Comparison of ENCODE assay signal across 2 cellular contexts in the genomic region with DNA sequence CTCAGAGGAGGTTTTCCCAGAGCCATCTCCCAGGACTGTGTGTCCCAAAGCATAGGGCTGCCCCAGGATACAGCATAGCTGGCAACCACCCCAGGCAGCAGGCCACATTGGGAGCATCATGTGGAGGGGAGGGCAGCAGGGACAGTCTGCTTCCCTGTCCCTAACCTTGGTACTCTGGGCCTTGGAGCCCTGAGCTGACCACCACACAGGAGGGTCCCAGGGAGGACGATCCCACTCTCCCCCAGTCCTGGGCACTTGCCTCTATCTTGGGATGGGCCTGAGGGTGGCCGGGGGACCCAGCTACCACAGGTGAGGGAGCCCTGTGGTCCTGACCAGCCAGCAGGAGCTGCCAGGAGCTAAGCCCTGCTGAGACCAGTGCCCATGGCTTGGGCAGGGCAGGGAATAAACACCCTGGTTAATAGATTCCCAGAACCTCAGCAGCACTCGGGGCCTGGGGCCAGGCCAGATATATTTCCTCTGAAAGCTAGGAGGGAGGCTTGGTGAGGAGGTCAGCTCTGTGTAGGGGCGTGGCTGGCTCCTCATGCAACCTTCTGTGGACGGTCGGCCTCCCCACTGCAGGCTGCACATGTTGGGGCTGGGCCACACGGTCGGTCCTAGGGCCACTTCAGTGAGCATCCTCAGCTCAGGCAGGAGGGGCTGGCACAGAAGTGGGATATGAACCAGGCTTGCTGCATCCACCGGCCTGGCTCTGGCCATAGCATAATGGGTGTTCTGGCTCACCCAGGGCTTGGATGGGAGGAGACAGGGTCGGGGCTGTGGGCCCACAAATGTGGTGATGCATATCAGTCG.
TF ChIP-seq lines count a peak whose summit lies in the region.

No MANE protein-coding gene starts in this region.

TF ChIP-seq in HEK293, 187 proteins besides CTCF, POLR2A, EP300 and RAD21:
- TF ChIP-seq TRIM28 (IDR thresholded peaks at IDR 0.05; ENCODE audit: borderline replicate concordance, low read length) (no peak), GLIS1 (tag by site-specific recombination; IDR thresholded peaks at IDR 0.05) (0 out of 2 replicates have a peak, but pooled peaks have one; percentile 33)

TF ChIP-seq in K562, 482 proteins besides CTCF, POLR2A, EP300 and RAD21:
- peak; percentile 21; the same call in 1 of the 2 replicates for TF ChIP-seq MAX (CRISPR knock-in tag; IDR thresholded peaks at IDR 0.05)
- TF ChIP-seq TFAM (CRISPR knock-in tag; conservative IDR thresholded peaks at IDR 0.05): no peak
- TF ChIP-seq HNRNPUL1 (IDR thresholded peaks at IDR 0.05; ENCODE audit: low read length): no peak
- TF ChIP-seq ZNF778 (CRISPR knock-in tag; IDR thresholded peaks at IDR 0.05): no peak
- TF ChIP-seq, protein P1, sequence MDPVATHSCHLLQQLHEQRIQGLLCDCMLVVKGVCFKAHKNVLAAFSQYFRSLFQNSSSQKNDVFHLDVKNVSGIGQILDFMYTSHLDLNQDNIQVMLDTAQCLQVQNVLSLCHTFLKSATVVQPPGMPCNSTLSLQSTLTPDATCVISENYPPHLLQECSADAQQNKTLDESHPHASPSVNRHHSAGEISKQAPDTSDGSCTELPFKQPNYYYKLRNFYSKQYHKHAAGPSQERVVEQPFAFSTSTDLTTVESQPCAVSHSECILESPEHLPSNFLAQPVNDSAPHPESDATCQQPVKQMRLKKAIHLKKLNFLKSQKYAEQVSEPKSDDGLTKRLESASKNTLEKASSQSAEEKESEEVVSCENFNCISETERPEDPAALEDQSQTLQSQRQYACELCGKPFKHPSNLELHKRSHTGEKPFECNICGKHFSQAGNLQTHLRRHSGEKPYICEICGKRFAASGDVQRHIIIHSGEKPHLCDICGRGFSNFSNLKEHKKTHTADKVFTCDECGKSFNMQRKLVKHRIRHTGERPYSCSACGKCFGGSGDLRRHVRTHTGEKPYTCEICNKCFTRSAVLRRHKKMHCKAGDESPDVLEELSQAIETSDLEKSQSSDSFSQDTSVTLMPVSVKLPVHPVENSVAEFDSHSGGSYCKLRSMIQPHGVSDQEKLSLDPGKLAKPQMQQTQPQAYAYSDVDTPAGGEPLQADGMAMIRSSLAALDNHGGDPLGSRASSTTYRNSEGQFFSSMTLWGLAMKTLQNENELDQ (CRISPR knock-in tag; IDR thresholded peaks at IDR 0.05; ENCODE audit: borderline replicate concordance): no peak
